ENCODE assay signal across 8 cellular contexts in genomic region chr18:80147418-80148315, GRCh38. TPM values are rescaled to one million over a fixed set of nuclear protein-coding genes. Genes with fewer than 3 reads are reported as not detected.
DNase-seq lines count a peak whose midpoint lies in the region; ATAC-seq and TF ChIP-seq lines count a peak whose summit lies in the region.

No MANE protein-coding gene starts in this region.

- TF ChIP-seq RAD21 in SK-N-SH (IDR thresholded peaks at IDR 0.05; ENCODE audit: low read length): no peak

- no peaks in the 10 kb centered on the region for H3K9me2 ChIP-seq in SK-N-SH

- H4K20me1 ChIP-seq in SK-N-SH (ENCODE audit: insufficient read depth): peaks cover 12% of the 10 kb centered on the region; the same call in 1 of the 2 replicates

- peak in 3 of 4 donors; percentile 16 to 30 (median 22) for TF ChIP-seq POLR2A in upper lobe of left lung (IDR thresholded peaks at IDR 0.05)

- TF ChIP-seq EP300 in SK-N-SH (IDR thresholded peaks at IDR 0.05; ENCODE audit: borderline replicate concordance in 1 of 2, low read depth in 1 of 2, low read length in 1 of 2) (no peak), upper lobe of left lung (IDR thresholded peaks at IDR 0.05) (no peak)

- peaks cover 10% of the 10 kb centered on the region for H3F3A ChIP-seq in SK-N-SH (replicated peaks; ENCODE audit: insufficient read depth)

- no peaks in the 10 kb centered on the region for H3K27me3 Mint-ChIP-seq in Calu3 (ENCODE audit: unreplicated experiment)
- H3K27me3 Mint-ChIP-seq in IgD-negative memory B cell: no peaks in the 10 kb centered on the region
- H3K27me3 Mint-ChIP-seq in activated naive CD8-positive, alpha-beta T cell treated with anti-CD3 and anti-CD28 coated beads, Interleukin-2, amount 50 U/mL, for 24 hours: peaks cover 12% of the 10 kb centered on the region
- H3K27me3 Mint-ChIP-seq in progenitor cell of endocrine pancreas: no peaks in the 10 kb centered on the region

- H3K9me3 ChIP-seq in SK-N-SH: no peaks in the 10 kb centered on the region
- H3K9me3 ChIP-seq in upper lobe of left lung: no peaks in the 10 kb centered on the region

- H3K27ac ChIP-seq in SK-N-SH (ENCODE audit: low read depth in 2 of 2, low read length in 1 of 2) (peak overlapping the region in 1 of 2 experiments; percentile 53; a peak in 3 of 4 replicates), upper lobe of left lung (peak overlapping the region in 2 of 4 donors; percentile 40 to 66)

- H3K27ac Mint-ChIP-seq in Calu3 (ENCODE audit: unreplicated experiment) (no peak overlapping the region), IgD-negative memory B cell (peak overlapping the region; percentile 21 to 83 (median 83)), progenitor cell of endocrine pancreas (peak overlapping the region; percentile 18)
- peak overlapping the region; percentile 76 for H3K27ac Mint-ChIP-seq in activated naive CD8-positive, alpha-beta T cell treated with anti-CD3 and anti-CD28 coated beads, Interleukin-2, amount 50 U/mL, for 24 hours

- H3K4me3 Mint-ChIP-seq in Calu3 (ENCODE audit: low read depth, unreplicated experiment): peak overlapping the region; percentile 68
- peak overlapping the region; percentile 75 to 96 (median 92) for H3K4me3 Mint-ChIP-seq in IgD-negative memory B cell
- peak overlapping the region; percentile 82 for H3K4me3 Mint-ChIP-seq in activated naive CD8-positive, alpha-beta T cell treated with anti-CD3 and anti-CD28 coated beads, Interleukin-2, amount 50 U/mL, for 24 hours
- peak overlapping the region; percentile 65 for H3K4me3 Mint-ChIP-seq in progenitor cell of endocrine pancreas (ENCODE audit: low read depth)

- ATAC-seq in GM21423 (IDR thresholded peaks at IDR 0.05; ENCODE audit: unreplicated experiment) (peak; percentile 78), upper lobe of left lung (ENCODE audit: low FRiP score in 2 of 2) (peak; percentile 88 to 95)
- ATAC-seq in activated naive CD8-positive, alpha-beta T cell treated with anti-CD3 and anti-CD28 coated beads, Interleukin-2, amount 50 U/mL, for 24 hours: peak; percentile 90

- DNase-seq in Calu3: peak; percentile 59
- peak; percentile 79 for DNase-seq in SK-N-SH
- DNase-seq in activated naive CD8-positive, alpha-beta T cell treated with anti-CD3 and anti-CD28 coated beads, Interleukin-2, amount 50 U/mL, for 24 hours: peak; percentile 84
- DNase-seq in cardiac septum (ENCODE audit: low spot score): peak; percentile 88
- DNase-seq in progenitor cell of endocrine pancreas (ENCODE audit: low spot score, unreplicated experiment): no peak
- DNase-seq in upper lobe of left lung: peak; percentile 85

- H3K4me1 ChIP-seq in SK-N-SH (ENCODE audit: control insufficient read depth in 1 of 2, insufficient read depth in 2 of 2, low read depth in 1 of 2, low read length in 1 of 2) (peaks cover 0 to 8% of the 10 kb centered on the region in 2 experiments; a peak in 3 of 4 replicates), upper lobe of left lung (peaks cover 3 to 20% (median 9%) of the 10 kb centered on the region in 4 donors)

- no TSS peak for BruUV-seq in Calu3 (replicated peaks; lab: Mats Ljungman, UMichigan)

- H3K9me3 Mint-ChIP-seq in Calu3 (ENCODE audit: low read depth, unreplicated experiment): no peaks in the 10 kb centered on the region
- H3K9me3 Mint-ChIP-seq in IgD-negative memory B cell: no peaks in the 10 kb centered on the region
- no peaks in the 10 kb centered on the region for H3K9me3 Mint-ChIP-seq in activated naive CD8-positive, alpha-beta T cell treated with anti-CD3 and anti-CD28 coated beads, Interleukin-2, amount 50 U/mL, for 24 hours
- H3K9me3 Mint-ChIP-seq in progenitor cell of endocrine pancreas (ENCODE audit: low read depth): no peaks in the 10 kb centered on the region

- H3K36me3 ChIP-seq in SK-N-SH (replicated peaks in 1 of 2; ENCODE audit: control insufficient read depth in 1 of 2, insufficient read depth in 2 of 2, low read length in 1 of 2): peaks cover 16 to 36% of the 10 kb centered on the region in 2 experiments
- H3K36me3 ChIP-seq in upper lobe of left lung: no peaks in the 10 kb centered on the region

- WGBS in SK-N-SH (ENCODE audit: low lambda C conversion rate): 60% methylated on average over 41 of the region's 52 CpGs
- WGBS in upper lobe of left lung, 2 donors: 44 to 47% methylated on average over 25 to 52 of the region's 52 CpGs

- CTCF ChIA-PET in Calu3 (lab: Charles Lee): no interaction called here
- CTCF ChIA-PET in SK-N-SH (lab: Yijun Ruan, JAX): interaction anchor here (4.8 kb wide), 1 partner anchor 10 kb away, joined by 31 read pairs; no protein-coding TSS in a partner anchor

- intact Hi-C loops in Calu3 (cut with micrococcal nuclease; ENCODE audit: unreplicated experiment): loop anchor here (10.0 kb wide), 1 partner anchor 113 kb away; the partner anchor contains the start of gene RBFA
- intact Hi-C loops in cardiac septum (cut with DNase I): no loop called here

- peak overlapping the region; percentile 82 for H3K4me2 ChIP-seq in SK-N-SH

- no peak for TF ChIP-seq CTCF in Calu3 (IDR thresholded peaks at IDR 0.05; ENCODE audit: unreplicated experiment)
- no peak for TF ChIP-seq CTCF in SK-N-SH (IDR thresholded peaks at IDR 0.05)
- no peak for TF ChIP-seq CTCF in progenitor cell of endocrine pancreas (IDR thresholded peaks at IDR 0.05; ENCODE audit: unreplicated experiment)
- TF ChIP-seq CTCF in upper lobe of left lung (IDR thresholded peaks at IDR 0.05): no peak

- H3K4me1 Mint-ChIP-seq in Calu3 (ENCODE audit: low read depth, unreplicated experiment) (no peaks in the 10 kb centered on the region), IgD-negative memory B cell (peaks cover 6 to 11% (median 8%) of the 10 kb centered on the region in 3 donors), progenitor cell of endocrine pancreas (ENCODE audit: low read depth) (no peaks in the 10 kb centered on the region)
- H3K4me1 Mint-ChIP-seq in activated naive CD8-positive, alpha-beta T cell treated with anti-CD3 and anti-CD28 coated beads, Interleukin-2, amount 50 U/mL, for 24 hours: peaks cover 19% of the 10 kb centered on the region

- H3K36me3 Mint-ChIP-seq in Calu3 (ENCODE audit: insufficient read depth, unreplicated experiment) (peaks cover 15% of the 10 kb centered on the region), IgD-negative memory B cell (no peaks in the 10 kb centered on the region), progenitor cell of endocrine pancreas (ENCODE audit: insufficient read depth) (peaks cover 8% of the 10 kb centered on the region)
- peaks cover 3% of the 10 kb centered on the region for H3K36me3 Mint-ChIP-seq in activated naive CD8-positive, alpha-beta T cell treated with anti-CD3 and anti-CD28 coated beads, Interleukin-2, amount 50 U/mL, for 24 hours (ENCODE audit: low read depth)

- H3K4me3 ChIP-seq in SK-N-SH (ENCODE audit: low read depth in 2 of 2, low read length in 1 of 2) (peak overlapping the region; percentile 63 to 66), upper lobe of left lung (peak overlapping the region; percentile 31 to 66 (median 58))

- H3K9ac ChIP-seq in SK-N-SH: peak overlapping the region; percentile 55

- H3K27me3 ChIP-seq in SK-N-SH (ENCODE audit: insufficient read depth) (no peaks in the 10 kb centered on the region), upper lobe of left lung (peaks cover 0 to 3% (median 0%) of the 10 kb centered on the region in 4 donors)

- H3K79me2 ChIP-seq in SK-N-SH (ENCODE audit: insufficient read depth): no peaks in the 10 kb centered on the region

- POLR2A ChIA-PET in SK-N-SH (lab: Yijun Ruan, JAX): interaction anchor here (1.2 kb wide), 1 partner anchor 39 kb away, joined by 4 read pairs; no protein-coding TSS in a partner anchor

- H2AFZ ChIP-seq in SK-N-SH (ENCODE audit: low read depth): peak overlapping the region; percentile 85

TF ChIP-seq in SK-N-SH, 30 proteins besides CTCF, POLR2A, EP300 and RAD21 (continues in another document):
- TF ChIP-seq SMC3 (IDR thresholded peaks at IDR 0.05; ENCODE audit: low read depth, low read length) (no peak), NFIC (IDR thresholded peaks at IDR 0.05; ENCODE audit: borderline replicate concordance) (no peak), RCOR1 (IDR thresholded peaks at IDR 0.05; ENCODE audit: low read length) (no peak), TCF12 (IDR thresholded peaks at IDR 0.05) (no peak), USF2 (IDR thresholded peaks at IDR 0.05; ENCODE audit: borderline replicate concordance, low read depth, low read length) (no peak), CHD2 (IDR thresholded peaks at IDR 0.05; ENCODE audit: low read length, partially characterized antibody) (no peak), GATA2 (CRISPR knock-in tag; IDR thresholded peaks at IDR 0.05) (no peak), ELF1 (IDR thresholded peaks at IDR 0.05) (no peak), YY1 (IDR thresholded peaks at IDR 0.05; ENCODE audit: low read depth) (peak; percentile 46; the same call in 1 of the 2 replicates)

RNA-seq across cellular contexts. Expression of gene ADNP2, which starts 38.6 kb away (rescaled TPM):
- total RNA-seq in Calu3 (2022) (13.8 and 14.3 TPM in 2 replicates), cardiac septum (11.8 TPM), progenitor cell of endocrine pancreas (31.8 and 33.4 TPM in 2 replicates), upper lobe of left lung (10 to 100 TPM; 12.4 to 26.6 (median 16.1) TPM)
- polyA plus RNA-seq in IgD-negative memory B cell (4.6 TPM), SK-N-SH (2012; rRNA removed) (4.3 and 4.6 TPM in 2 replicates)
- 5.0 and 5.4 TPM in 2 replicates for polyA plus RNA-seq in SK-N-SH (2012; cell fraction: cytosol; rRNA removed)
- 10.7 and 12.3 TPM in 2 replicates for polyA plus RNA-seq in SK-N-SH (2012; cell fraction: nucleus; rRNA removed)
